Comparison of ENCODE assay signal across 12 cellular contexts in genomic region chr20:25139061-25139705, GRCh38. TPM values are rescaled to one million over a fixed set of nuclear protein-coding genes. Genes with fewer than 3 reads are reported as not detected.
DNase-seq lines count a peak whose midpoint lies in the region; ATAC-seq and TF ChIP-seq lines count a peak whose summit lies in the region.
"Had no signal": no experiment of that assay in that cellular context is flagged by ENCODE, and none has a peak within 500 bp of the region (broad histone marks: within the 10 kb centered on the region; RNA-seq: fewer than 3 reads in every experiment).

No MANE protein-coding gene starts in this region.

- peaks cover 5% of the 10 kb centered on the region; the same call in 1 of the 2 replicates for H3K4me1 Mint-ChIP-seq in WTC11

- H3K36me3 ChIP-seq in left lung: no peaks in the 10 kb centered on the region

- intact Hi-C loops in left lung (cut with DNase I): no loop called here

- TF ChIP-seq CTCF in GM10266 (IDR thresholded peaks at IDR 0.05; ENCODE audit: control insufficient read depth, insufficient read depth, low read depth, missing control alignments) (peak; percentile 7), WTC11 (IDR thresholded peaks at IDR 0.05) (no peak), left lung (IDR thresholded peaks at IDR 0.05) (no peak)

- no peak overlapping the region for H3K27ac Mint-ChIP-seq in WTC11

- DNase-seq in GM10266 (ENCODE audit: extremely low spot score): no peak
- peak; percentile 35 for DNase-seq in M059J (ENCODE audit: low read depth)
- no peak for DNase-seq in WTC11 (ENCODE audit: low spot score)
- DNase-seq in left lung: no peak
- no peak for DNase-seq in epidermal melanocyte (ENCODE audit: insufficient read length, low spot score)
- DNase-seq in activated CD8-positive, alpha-beta memory T cell treated with anti-CD3 and anti-CD28 coated beads for 24 hours: no peak
- DNase-seq: activated T-cell treated with anti-CD3 and anti-CD28 coated beads, Interleukin-2, amount 50 U/mL, for 48 hours; EL; GOT3; stimulated activated CD4-positive, alpha-beta T cell treated with anti-CD3 and anti-CD28 coated beads, Interleukin-4, amount 100 ng/mL, for 4 hours had no signal

- H3K4me1 ChIP-seq in left lung: no peaks in the 10 kb centered on the region

- POLR2A ChIA-PET in WTC11 (lab: Charles Lee): no interaction called here

- H3K9me3 Mint-ChIP-seq in WTC11: no peaks in the 10 kb centered on the region

- ATAC-seq in WTC11 (peak; percentile 72), left lung (peak; percentile 66), HG03457 (IDR thresholded peaks at IDR 0.05; ENCODE audit: unreplicated experiment) (no peak)

- no peak overlapping the region for H3K4me3 Mint-ChIP-seq in WTC11

- H3K27me3 ChIP-seq in left lung: peaks cover 0 to 13% of the 10 kb centered on the region in 2 donors

- no peaks in the 10 kb centered on the region for H3K36me3 Mint-ChIP-seq in WTC11

- no peak overlapping the region for H3K27ac ChIP-seq in left lung

- CTCF ChIA-PET in WTC11 (lab: Charles Lee): interaction anchor here (1.2 to 1.6 kb wide), 3 partner anchors 9 to 56 kb away, joined by 3 to 4 read pairs (median 4); partner anchors contain the start of gene ENTPD6

- no peaks in the 10 kb centered on the region; the same call in 1 of the 2 replicates for H3K27me3 Mint-ChIP-seq in WTC11 (ENCODE audit: low read depth)

- H3K9me3 ChIP-seq in left lung: no peaks in the 10 kb centered on the region

- no peak overlapping the region for H3K4me3 ChIP-seq in left lung

TF ChIP-seq in WTC11, 78 proteins besides CTCF, POLR2A, EP300 and RAD21:
- TF ChIP-seq IRF1 (CRISPR knock-in tag; IDR thresholded peaks at IDR 0.05) (no peak), GABPB1 (CRISPR knock-in tag; IDR thresholded peaks at IDR 0.05) (peak; percentile 27; the same call in 1 of the 2 replicates), ZNF138 (CRISPR knock-in tag; conservative IDR thresholded peaks at IDR 0.05) (no peak), HMGXB4 (CRISPR knock-in tag; IDR thresholded peaks at IDR 0.05) (no peak)

RNA-seq across cellular contexts. Expression of gene ENTPD6, which starts 56.3 kb away (rescaled TPM):
- total RNA-seq in M059J (2014; rRNA removed; shearing (Covaris generic)): 57.9 and 67.9 TPM in 2 replicates
- total RNA-seq in WTC11 (2021): 41.1 to 56.9 TPM (median 47.4 TPM) in 3 replicates
- total RNA-seq in left lung: 10 to 100 TPM; 72.7 to 76.3 TPM

RNA-seq across cellular contexts. Expression of gene VSX1, which starts 57.2 kb away (rescaled TPM):
- total RNA-seq in M059J (2014; rRNA removed; shearing (Covaris generic)): 0.32 TPM in 1 of 2 replicates, not detected in the other
- total RNA-seq in WTC11 (2021) (0.23 TPM in 1 of 3 replicates, not detected in the others), left lung (not detected)
- total RNA-seq: lower leg skin had no signal
